8 cellular contexts compared by ENCODE assay signal in the genomic region with DNA sequence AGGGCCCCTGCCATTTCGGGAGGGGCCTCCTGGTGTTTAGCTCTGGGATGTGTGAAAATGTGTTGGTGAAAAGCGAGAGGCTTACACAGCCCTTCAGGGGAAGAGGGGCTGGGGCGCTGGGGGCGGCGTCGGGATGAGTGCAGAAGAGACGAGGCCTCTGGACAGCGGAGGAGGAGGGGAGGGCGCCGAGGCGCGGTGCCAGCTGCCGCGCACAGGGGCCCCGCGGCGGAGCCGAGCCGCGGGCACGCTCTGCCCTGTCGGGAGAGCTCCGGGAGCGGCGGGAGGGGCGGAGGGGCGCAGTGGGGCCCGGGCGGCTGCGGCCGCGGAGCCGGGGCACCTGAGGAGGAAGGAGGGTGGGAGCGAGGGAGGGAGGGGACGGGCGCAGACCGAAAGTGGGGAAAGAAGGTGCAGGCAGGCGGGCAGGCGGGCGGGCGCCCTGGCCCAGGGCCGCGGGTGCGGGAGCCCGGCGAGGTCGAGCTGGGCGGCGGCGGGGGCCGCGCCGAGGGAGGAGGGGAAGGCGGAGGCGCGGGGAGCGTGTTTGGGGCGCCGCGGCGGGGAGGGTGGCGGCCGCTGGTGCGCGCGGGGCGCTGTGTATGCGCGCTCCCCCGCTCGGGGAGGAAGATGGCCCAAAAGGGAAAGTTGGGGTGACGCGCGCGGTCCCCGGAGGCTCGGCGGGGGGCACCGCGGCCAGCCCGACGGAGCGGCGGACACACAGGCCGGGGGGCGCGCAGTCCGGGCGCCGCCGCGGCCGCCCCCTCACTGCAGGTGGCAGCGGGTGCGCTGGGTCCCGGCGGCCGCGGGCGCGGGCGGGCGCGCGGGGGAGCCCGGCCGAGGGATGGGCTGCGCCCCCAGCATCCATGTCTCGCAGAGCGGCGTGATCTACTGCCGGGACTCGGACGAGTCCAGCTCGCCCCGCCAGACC. TPM values are rescaled to one million over a fixed set of nuclear protein-coding genes. Genes with fewer than 3 reads are reported as not detected.
DNase-seq lines count a peak whose midpoint lies in the region; ATAC-seq and TF ChIP-seq lines count a peak whose summit lies in the region.

Gene PDE8B, plus strand, starts transcription at position 590 of the 922 bp plus-strand sequence. Its CDS starts 246 bp downstream, at position 836.

- no peaks in the 10 kb centered on the region for H3K36me3 Mint-ChIP-seq in activated T-cell treated with anti-CD3 and anti-CD28 coated beads, Interleukin-2, amount 50 U/mL, for 4 hours (ENCODE audit: insufficient read depth)

- no peaks in the 10 kb centered on the region for H3K4me1 ChIP-seq in right cardiac atrium (ENCODE audit: control insufficient read depth, insufficient read depth, low read length)

- DNase-seq in NCI-H2081 (lab: John Stamatoyannopoulos, UW) (peak; percentile 3 to 15), NCI-H2081 treated with DMSO at 0.1 percent for 48 hours (lab: John Stamatoyannopoulos, UW) (no peak), right cardiac atrium (peak in 2 of 3 donors; percentile 71 to 76), retinal pigment epithelial cell (ENCODE audit: low read depth) (no peak), NCI-H774 (lab: John Stamatoyannopoulos, UW) (no peak), SIG-M5 treated with dmso at 0.1 percent for 504 hours (lab: John Stamatoyannopoulos, UW; ENCODE audit: unreplicated experiment) (no peak)
- no peak for DNase-seq in activated T-cell treated with anti-CD3 and anti-CD28 coated beads, Interleukin-2, amount 50 U/mL, for 4 hours

- H3K4me1 Mint-ChIP-seq in activated T-cell treated with anti-CD3 and anti-CD28 coated beads, Interleukin-2, amount 50 U/mL, for 4 hours (ENCODE audit: low read depth), result peaks cover 12% of the 10 kb centered on the region

- H3K4me3 ChIP-seq in right cardiac atrium (ENCODE audit: low read length), result peak within 1 kb of the TSS; percentile 95
- H3K4me3 ChIP-seq in retinal pigment epithelial cell (ENCODE audit: low read length), result peak within 1 kb of the TSS; percentile 26

- H3K4me3 Mint-ChIP-seq in activated T-cell treated with anti-CD3 and anti-CD28 coated beads, Interleukin-2, amount 50 U/mL, for 4 hours, result peak within 1 kb of the TSS; percentile 80

- ATAC-seq in activated T-cell treated with anti-CD3 and anti-CD28 coated beads, Interleukin-2, amount 50 U/mL, for 4 hours, result peak; percentile 55 to 67
- ATAC-seq in right cardiac atrium (peak; percentile 75 to 77), GM21447 (IDR thresholded peaks at IDR 0.05; ENCODE audit: unreplicated experiment) (no peak)

- no peaks in the 10 kb centered on the region for H3K9me3 ChIP-seq in right cardiac atrium (ENCODE audit: control insufficient read depth, low read length)

- intact Hi-C loops in right cardiac atrium (cut with DNase I), result loop anchor here in 1 of 4 donors (10.0 kb wide), 1 partner anchor 66 kb away; no protein-coding TSS in a partner anchor

- under 1% methylated on average over 116 of the region's 116 CpGs for WGBS in right cardiac atrium

- no peaks in the 10 kb centered on the region for H3K27me3 ChIP-seq in right cardiac atrium (ENCODE audit: control insufficient read depth, insufficient read depth)

- peak within 1 kb of the TSS; percentile 26 for H3K27ac ChIP-seq in right cardiac atrium (ENCODE audit: low read length)

- peaks cover 58% of the 10 kb centered on the region for H3K27me3 Mint-ChIP-seq in activated T-cell treated with anti-CD3 and anti-CD28 coated beads, Interleukin-2, amount 50 U/mL, for 4 hours (ENCODE audit: low read depth)

- no peaks in the 10 kb centered on the region for H3K9me3 Mint-ChIP-seq in activated T-cell treated with anti-CD3 and anti-CD28 coated beads, Interleukin-2, amount 50 U/mL, for 4 hours

- no peak for TF ChIP-seq CTCF in retinal pigment epithelial cell (conservative IDR thresholded peaks at IDR 0.05; ENCODE audit: low read depth, low read length)

RNA-seq across cellular contexts. Expression of gene PDE8B, which starts in this region (rescaled TPM):
- not detected for total RNA-seq in activated T-cell treated with anti-CD3 and anti-CD28 coated beads, Interleukin-2, amount 50 U/mL, for 4 hours
- 10 to 100 TPM; 35.8 to 71.2 (median 46.5) TPM for total RNA-seq in right cardiac atrium
- polyA plus RNA-seq in right cardiac atrium, result 15.1 TPM

Comparison
In these comparisons a context has a peak if more than half of its experiments do, and no peak if none do; other contexts are left out.
1. RNA of gene PDE8B (total RNA-seq): 35.8 to 71.2 TPM in right cardiac atrium; not detected in activated T-cell treated with anti-CD3 and anti-CD28 coated beads, Interleukin-2, amount 50 U/mL, for 4 hours; every median in the first group is over 10 times any median in the second.
2. DNase-seq: peak in NCI-H2081 (2 of 2) and right cardiac atrium (2 of 3); none in NCI-H2081 treated with DMSO at 0.1 percent for 48 hours (single experiment), activated T-cell treated with anti-CD3 and anti-CD28 coated beads, Interleukin-2, amount 50 U/mL, for 4 hours (single experiment), retinal pigment epithelial cell (single experiment), NCI-H774 (single experiment) and SIG-M5 treated with dmso at 0.1 percent for 504 hours (single experiment).
3. Peak in ATAC-seq in activated T-cell treated with anti-CD3 and anti-CD28 coated beads, Interleukin-2, amount 50 U/mL, for 4 hours; RNA of the gene not detected or under 1 TPM.